8 cellular contexts compared by ENCODE assay signal in genomic region chr3:43378066-43378935, GRCh38.
DNase-seq lines count a peak whose midpoint lies in the region; ATAC-seq and TF ChIP-seq lines count a peak whose summit lies in the region.

No MANE protein-coding gene starts in this region.

- peaks cover 25% of the 10 kb centered on the region for H3K9me3 Mint-ChIP-seq in mesothelial cell of epicardium
- H3K9me3 Mint-ChIP-seq in stimulated activated naive B cell treated with anti-CD40 and anti-IgM and Interleukin-4, amounts not matched to agents 10 μg/mL and 1 μg/mL and 100 μg/mL, for 72 hours, result peaks cover 0 to 1% of the 10 kb centered on the region in 2 donors

- peak; percentile 0 for DNase-seq in NCI-H2107 treated with DMSO at 0.1 percent for 48 hours (lab: John Stamatoyannopoulos, UW; ENCODE audit: unreplicated experiment)
- no peak for DNase-seq in NCI-H2107 (lab: John Stamatoyannopoulos, UW)
- peak; percentile 60 for DNase-seq in Jurkat, Clone E6-1 (ENCODE audit: low read depth, low spot score)
- peak; percentile 36 for DNase-seq in brain microvascular endothelial cell
- DNase-seq in mesothelial cell of epicardium (ENCODE audit: low spot score in 2 of 2, unreplicated experiment in 2 of 2), result no peak
- peak; percentile 27 for DNase-seq in stimulated activated naive B cell treated with anti-CD40 and anti-IgM and Interleukin-4, amounts not matched to agents 10 μg/mL and 1 μg/mL and 100 μg/mL, for 72 hours
- DNase-seq in hippocampal formation (lab: John Stamatoyannopoulos, UW), result no peak

- H3K36me3 ChIP-seq in brain microvascular endothelial cell (replicated peaks), result no peaks in the 10 kb centered on the region

- H3K27ac Mint-ChIP-seq in mesothelial cell of epicardium, result no peak overlapping the region
- no peak overlapping the region for H3K27ac Mint-ChIP-seq in stimulated activated naive B cell treated with anti-CD40 and anti-IgM and Interleukin-4, amounts not matched to agents 10 μg/mL and 1 μg/mL and 100 μg/mL, for 72 hours

- no peak overlapping the region for H3K27ac ChIP-seq in VCaP
- H3K27ac ChIP-seq in brain microvascular endothelial cell, result peak overlapping the region; percentile 73

- H3K4me1 Mint-ChIP-seq in mesothelial cell of epicardium, result no peaks in the 10 kb centered on the region
- H3K4me1 Mint-ChIP-seq in stimulated activated naive B cell treated with anti-CD40 and anti-IgM and Interleukin-4, amounts not matched to agents 10 μg/mL and 1 μg/mL and 100 μg/mL, for 72 hours, result peaks cover 0 to 1% of the 10 kb centered on the region in 2 donors

- H3K27me3 Mint-ChIP-seq in mesothelial cell of epicardium (ENCODE audit: low read depth), result no peaks in the 10 kb centered on the region
- H3K27me3 Mint-ChIP-seq in stimulated activated naive B cell treated with anti-CD40 and anti-IgM and Interleukin-4, amounts not matched to agents 10 μg/mL and 1 μg/mL and 100 μg/mL, for 72 hours, result peaks cover 0 to 4% of the 10 kb centered on the region in 2 donors

- no peak overlapping the region for H3K4me3 Mint-ChIP-seq in mesothelial cell of epicardium
- no peak overlapping the region for H3K4me3 Mint-ChIP-seq in stimulated activated naive B cell treated with anti-CD40 and anti-IgM and Interleukin-4, amounts not matched to agents 10 μg/mL and 1 μg/mL and 100 μg/mL, for 72 hours

- H3K36me3 Mint-ChIP-seq in mesothelial cell of epicardium, result peaks cover 17% of the 10 kb centered on the region
- H3K36me3 Mint-ChIP-seq in stimulated activated naive B cell treated with anti-CD40 and anti-IgM and Interleukin-4, amounts not matched to agents 10 μg/mL and 1 μg/mL and 100 μg/mL, for 72 hours, result no peaks in the 10 kb centered on the region

- peak; percentile 84 to 88 for ATAC-seq in stimulated activated naive B cell treated with anti-CD40 and anti-IgM and Interleukin-4, amounts not matched to agents 10 μg/mL and 1 μg/mL and 100 μg/mL, for 72 hours (replicated peaks)

- in situ Hi-C loops in brain microvascular endothelial cell (cut with HindIII; ENCODE audit: low pct_ligation_motif_present, low sequenced_read_pairs), result no loop called here

- no peak overlapping the region for H3K4me3 ChIP-seq in Jurkat, Clone E6-1 (ENCODE audit: low read length)
- H3K4me3 ChIP-seq in brain microvascular endothelial cell (ENCODE audit: low read depth, low read length), result no peak overlapping the region

- TF ChIP-seq CTCF in VCaP (conservative IDR thresholded peaks at IDR 0.05) (peak; percentile 83), brain microvascular endothelial cell (IDR thresholded peaks at IDR 0.05; ENCODE audit: low read depth, low read length, missing control alignments) (peak; percentile 88), mesothelial cell of epicardium (IDR thresholded peaks at IDR 0.05; ENCODE audit: unreplicated experiment) (peak; percentile 70)

- no peaks in the 10 kb centered on the region for H3K27me3 ChIP-seq in brain microvascular endothelial cell (replicated peaks)

Comparison
In these comparisons a context has a peak if more than half of its experiments do, and no peak if none do; other contexts are left out.
1. DNase-seq: peak in NCI-H2107 treated with DMSO at 0.1 percent for 48 hours (single experiment), Jurkat, Clone E6-1 (single experiment), brain microvascular endothelial cell (single experiment) and stimulated activated naive B cell treated with anti-CD40 and anti-IgM and Interleukin-4, amounts not matched to agents 10 μg/mL and 1 μg/mL and 100 μg/mL, for 72 hours (single experiment); none in NCI-H2107 (single experiment), mesothelial cell of epicardium (0 of 2) and hippocampal formation (0 of 2).
2. Peak in every context shown above with its lines, with median percentiles within 50 percentile points of each other: CTCF ChIP-seq.